In genomic region chr2:24084386-24085375, GRCh38 we compare ENCODE assay signal across 1 cellular context.
TF ChIP-seq lines count a peak whose summit lies in the region.

Gene TP53I3 (minus strand): TSS chr2:24084834. CDS start chr2:24084326, 508 bp downstream.

TF ChIP-seq in Ishikawa, 13 proteins besides CTCF, POLR2A, EP300 and RAD21 (continued from another document):
- TF ChIP-seq REST (IDR thresholded peaks at IDR 0.05; ENCODE audit: low read depth) (no peak), MAX (IDR thresholded peaks at IDR 0.05) (peak; percentile 67), NFIC (IDR thresholded peaks at IDR 0.05) (peak; percentile 40)
